Comparison of ENCODE assay signal across 9 cellular contexts in the genomic region with DNA sequence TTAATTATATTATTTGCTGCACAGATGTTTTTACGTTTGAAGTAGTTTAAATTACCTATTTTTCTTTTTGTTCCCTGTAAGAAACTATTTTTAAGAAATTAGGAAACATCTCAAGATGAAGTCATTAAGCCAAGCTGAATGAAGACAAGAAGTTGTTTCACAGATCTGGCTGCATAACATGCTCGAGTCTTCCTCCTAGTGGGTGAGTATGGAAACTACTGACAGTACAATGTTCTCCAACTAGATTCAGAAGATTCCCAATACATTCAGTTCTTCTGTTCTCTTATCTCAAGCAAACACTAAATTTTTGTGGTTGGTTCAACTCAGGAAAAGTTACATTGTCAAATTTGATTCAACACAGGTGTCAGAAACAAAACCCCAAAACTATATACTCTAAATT.
DNase-seq lines count a peak whose midpoint lies in the region; ATAC-seq, FAIRE-seq and TF ChIP-seq lines count a peak whose summit lies in the region.
"Had no signal": no experiment of that assay in that cellular context is flagged by ENCODE, and none has a peak within 500 bp of the region (broad histone marks: within the 10 kb centered on the region; RNA-seq: fewer than 3 reads in every experiment).

No MANE protein-coding gene starts in this region.

- no CpG with 5 or more reads among the region's 2 CpGs for WGBS in mesendoderm (ENCODE audit: extremely low coverage, insufficient coverage, low lambda C conversion rate)

- no peak overlapping the region for H3K23ac ChIP-seq in mesendoderm (ENCODE audit: low read length)

- peak; percentile 99 for FAIRE-seq in astrocyte (lab: Jason Lieb, UNC)
- FAIRE-seq in GM12892 (lab: Jason Lieb, UNC) = no peak

- no peak overlapping the region for H4K5ac ChIP-seq in mesendoderm (ENCODE audit: low read length)

- DNase-seq in NCI-H2107 treated with DMSO at 0.1 percent for 48 hours (lab: John Stamatoyannopoulos, UW; ENCODE audit: unreplicated experiment) = peak; percentile 4
- no peak for DNase-seq in NCI-H2107 (lab: John Stamatoyannopoulos, UW)
- DNase-seq in astrocyte (ENCODE audit: low read depth) = peak; percentile 2
- peak; percentile 48 for DNase-seq in mesendoderm
- DNase-seq in GM12892 (ENCODE audit: insufficient read length) = no peak
- DNase-seq in activated T-cell treated with anti-CD3 and anti-CD28 coated beads, Interleukin-2, amount 50 U/mL, for 72 hours = no peak

- no peak overlapping the region for H3K27ac ChIP-seq in astrocyte (ENCODE audit: low read depth, low read length)
- no peak overlapping the region for H3K27ac ChIP-seq in mesendoderm (ENCODE audit: low read depth, low read length)

- H3K36me3 ChIP-seq in astrocyte (ENCODE audit: insufficient read depth, low read length) = no peaks in the 10 kb centered on the region
- no peaks in the 10 kb centered on the region for H3K36me3 ChIP-seq in mesendoderm (ENCODE audit: control insufficient read depth, insufficient read depth, low read length)

- H2AFZ ChIP-seq in astrocyte (ENCODE audit: low read depth, low read length) = no peak overlapping the region

- no peak overlapping the region for H3K18ac ChIP-seq in mesendoderm (ENCODE audit: low read length)

- TF ChIP-seq CTCF in astrocyte (IDR thresholded peaks at IDR 0.05; ENCODE audit: insufficient read depth, low read depth, low read length) = peak; percentile 31

- H3K27ac Mint-ChIP-seq in astrocyte (ENCODE audit: unreplicated experiment) = no peak overlapping the region
- H3K27ac Mint-ChIP-seq in activated T-cell treated with anti-CD3 and anti-CD28 coated beads, Interleukin-2, amount 50 U/mL, for 72 hours = no peak overlapping the region

- no peak overlapping the region for H3K56ac ChIP-seq in mesendoderm (ENCODE audit: low read length)

- no peak overlapping the region for H3K9ac ChIP-seq in astrocyte (ENCODE audit: low read length)
- H3K9ac ChIP-seq in mesendoderm (ENCODE audit: low read length) = no peak overlapping the region

- H4K20me1 ChIP-seq in astrocyte (ENCODE audit: insufficient read depth, low read length) = no peaks in the 10 kb centered on the region

- TF ChIP-seq POLR2A in GM12892 (IDR thresholded peaks at IDR 0.05; ENCODE audit: low read depth, low read length) = no peak

- H3K27me3 Mint-ChIP-seq in astrocyte (ENCODE audit: low read depth, unreplicated experiment) = no peaks in the 10 kb centered on the region
- H3K27me3 Mint-ChIP-seq in activated T-cell treated with anti-CD3 and anti-CD28 coated beads, Interleukin-2, amount 50 U/mL, for 72 hours (ENCODE audit: low read depth) = no peaks in the 10 kb centered on the region

- no peaks in the 10 kb centered on the region for H3K79me1 ChIP-seq in mesendoderm (ENCODE audit: low read length)

- H3K79me2 ChIP-seq in astrocyte (ENCODE audit: insufficient read depth, low read length) (no peaks in the 10 kb centered on the region), mesendoderm (ENCODE audit: control insufficient read depth, insufficient read depth, low read length) (no peaks in the 10 kb centered on the region)

- H3K9me3 Mint-ChIP-seq in astrocyte (ENCODE audit: unreplicated experiment) = no peaks in the 10 kb centered on the region
- H3K9me3 Mint-ChIP-seq in activated T-cell treated with anti-CD3 and anti-CD28 coated beads, Interleukin-2, amount 50 U/mL, for 72 hours = no peaks in the 10 kb centered on the region

- H2AK5ac ChIP-seq in mesendoderm (ENCODE audit: low read length) = no peak overlapping the region

- no peak overlapping the region for H2BK15ac ChIP-seq in mesendoderm (replicated peaks; ENCODE audit: low read depth)

- no peaks in the 10 kb centered on the region for H3K4me1 Mint-ChIP-seq in astrocyte (ENCODE audit: low read depth, unreplicated experiment)
- no peaks in the 10 kb centered on the region for H3K4me1 Mint-ChIP-seq in activated T-cell treated with anti-CD3 and anti-CD28 coated beads, Interleukin-2, amount 50 U/mL, for 72 hours (ENCODE audit: low read depth)

- no peak overlapping the region for H2BK120ac ChIP-seq in mesendoderm (ENCODE audit: low read depth, low read length)

- ATAC-seq in HG03175 (IDR thresholded peaks at IDR 0.05; ENCODE audit: unreplicated experiment) = peak; percentile 60
- no peak for ATAC-seq in HG02678 (IDR thresholded peaks at IDR 0.05; ENCODE audit: unreplicated experiment)
- no peak for ATAC-seq in activated T-cell treated with anti-CD3 and anti-CD28 coated beads, Interleukin-2, amount 50 U/mL, for 72 hours (replicated peaks in 1 of 2)

- no peak overlapping the region for H4K8ac ChIP-seq in mesendoderm (ENCODE audit: low read depth, low read length)

- no peaks in the 10 kb centered on the region for H3K9me3 ChIP-seq in astrocyte (ENCODE audit: insufficient read depth, low read depth, low read length)
- H3K9me3 ChIP-seq: Caco-2 had no signal

- H3K4me2 ChIP-seq in astrocyte (ENCODE audit: low read length) = no peak overlapping the region
- no peak overlapping the region for H3K4me2 ChIP-seq in mesendoderm (ENCODE audit: low read length)

- no peak overlapping the region for H3K4me3 ChIP-seq in astrocyte (ENCODE audit: insufficient read depth, low read depth, low read length)
- H3K4me3 ChIP-seq in mesendoderm (ENCODE audit: low read length) = no peak overlapping the region

- H3K36me3 Mint-ChIP-seq in astrocyte (ENCODE audit: low read depth, unreplicated experiment) = no peaks in the 10 kb centered on the region
- no peaks in the 10 kb centered on the region for H3K36me3 Mint-ChIP-seq in activated T-cell treated with anti-CD3 and anti-CD28 coated beads, Interleukin-2, amount 50 U/mL, for 72 hours (ENCODE audit: insufficient read depth in 2 of 2)

- H3K4me1 ChIP-seq in astrocyte (ENCODE audit: insufficient read depth, low read length) (no peaks in the 10 kb centered on the region), mesendoderm (ENCODE audit: control insufficient read depth, low read depth, low read length) (no peaks in the 10 kb centered on the region)
- H3K4me1 ChIP-seq: Caco-2 had no signal

- H3K27me3 ChIP-seq in astrocyte (ENCODE audit: insufficient read depth, low read length) (no peaks in the 10 kb centered on the region), mesendoderm (ENCODE audit: insufficient read depth, low read length, poor library complexity) (no peaks in the 10 kb centered on the region)

- H2BK5ac ChIP-seq in mesendoderm (ENCODE audit: low read length) = no peak overlapping the region

- no peak overlapping the region for H3K4ac ChIP-seq in mesendoderm (ENCODE audit: low read depth, low read length)

- H3K4me3 Mint-ChIP-seq in astrocyte (ENCODE audit: unreplicated experiment) = no peak overlapping the region
- no peak overlapping the region for H3K4me3 Mint-ChIP-seq in activated T-cell treated with anti-CD3 and anti-CD28 coated beads, Interleukin-2, amount 50 U/mL, for 72 hours

Comparison
In these comparisons a context has a peak if more than half of its experiments do, and no peak if none do; other contexts are left out.
1. DNase-seq: peak in NCI-H2107 treated with DMSO at 0.1 percent for 48 hours (single experiment), astrocyte (single experiment) and mesendoderm (single experiment); none in NCI-H2107 (single experiment), GM12892 (single experiment) and activated T-cell treated with anti-CD3 and anti-CD28 coated beads, Interleukin-2, amount 50 U/mL, for 72 hours (0 of 2).